In genomic region chr18:24170389-24170788, GRCh38 we compare ENCODE assay signal across 1 cellular context.
TF ChIP-seq lines count a peak whose summit lies in the region.

No MANE protein-coding gene starts in this region.

TF ChIP-seq in WTC11, 78 proteins besides CTCF, POLR2A, EP300 and RAD21 (continued from another document):
- TF ChIP-seq ATF6 (CRISPR knock-in tag; IDR thresholded peaks at IDR 0.05) (no peak), FOXP4 (CRISPR knock-in tag; IDR thresholded peaks at IDR 0.05) (no peak), ATF2 (CRISPR knock-in tag; IDR thresholded peaks at IDR 0.05; ENCODE audit: borderline replicate concordance, low read depth) (no peak), E2F5 (CRISPR knock-in tag; IDR thresholded peaks at IDR 0.05) (no peak), PREB (CRISPR knock-in tag; IDR thresholded peaks at IDR 0.05; ENCODE audit: borderline replicate concordance) (no peak), ZBTB43 (CRISPR knock-in tag; IDR thresholded peaks at IDR 0.05) (no peak), GRHL2 (CRISPR knock-in tag; IDR thresholded peaks at IDR 0.05; ENCODE audit: insufficient replicate concordance, severe bottlenecking) (no peak), PRRX2 (CRISPR knock-in tag; IDR thresholded peaks at IDR 0.05) (no peak), GABPB1 (CRISPR knock-in tag; IDR thresholded peaks at IDR 0.05) (no peak)
TF ChIP-seq in WTC11: peak in this region for 0.
